In the genomic region with DNA sequence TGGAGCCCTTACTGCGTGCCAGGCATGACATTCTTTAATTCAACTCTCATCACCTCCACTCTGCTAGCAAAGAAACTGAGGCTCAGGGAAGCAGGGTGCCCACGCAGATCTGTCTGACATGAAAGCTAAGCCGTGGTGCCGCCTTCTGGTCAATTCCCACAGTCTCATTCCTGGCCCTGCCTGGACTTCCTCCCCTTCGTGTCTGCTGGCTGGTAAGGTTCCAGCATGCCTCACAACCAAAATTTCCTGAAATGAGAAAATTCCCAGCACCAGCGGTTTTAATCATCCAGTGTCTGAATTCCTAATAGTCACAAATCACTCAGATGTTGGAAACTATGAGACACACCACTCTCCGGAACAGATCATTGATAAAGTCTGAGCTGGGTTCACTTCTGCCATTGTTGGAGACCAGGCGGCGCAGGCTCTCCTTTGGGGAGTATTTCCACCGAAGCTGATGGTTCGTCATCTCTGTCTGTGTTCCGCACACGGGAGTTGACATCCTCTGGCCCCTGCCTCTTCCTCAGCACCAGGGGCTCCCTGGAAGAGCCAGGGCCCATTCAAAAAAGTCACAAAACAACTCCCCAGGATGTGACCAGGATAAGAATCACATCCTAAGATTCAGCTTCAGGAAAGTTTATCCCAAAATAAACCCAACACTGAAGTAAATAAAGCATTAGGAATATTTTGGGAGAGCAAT, we compare ENCODE assay signal across 18 cellular contexts.
A peak's percentile ranks its signal among the peaks of the same experiment; 100 is the strongest.
DNase-seq lines count a peak whose midpoint lies in the region; ATAC-seq, FAIRE-seq and TF ChIP-seq lines count a peak whose summit lies in the region.
"Had no signal": no experiment of that assay in that cellular context is flagged by ENCODE, and none has a peak within 500 bp of the region (broad histone marks: within the 10 kb centered on the region; RNA-seq: fewer than 3 reads in every experiment).

No MANE protein-coding gene starts in this region.

- H3K27me3 Mint-ChIP-seq in astrocyte (ENCODE audit: low read depth, unreplicated experiment): peaks cover 14% of the 10 kb centered on the region
- no peaks in the 10 kb centered on the region for H3K27me3 Mint-ChIP-seq in activated naive CD8-positive, alpha-beta T cell treated with anti-CD3 and anti-CD28 coated beads, Interleukin-2, amount 50 U/mL, for 24 hours
- H3K27me3 Mint-ChIP-seq in Calu3 (ENCODE audit: unreplicated experiment): no peaks in the 10 kb centered on the region

- H3K4me1 Mint-ChIP-seq in astrocyte (ENCODE audit: low read depth, unreplicated experiment) (peaks cover 3% of the 10 kb centered on the region), Calu3 (ENCODE audit: low read depth, unreplicated experiment) (peaks cover 34% of the 10 kb centered on the region)
- H3K4me1 Mint-ChIP-seq in activated naive CD8-positive, alpha-beta T cell treated with anti-CD3 and anti-CD28 coated beads, Interleukin-2, amount 50 U/mL, for 24 hours: no peaks in the 10 kb centered on the region
- H3K4me1 Mint-ChIP-seq: natural killer cell had no signal

- H3K4me3 ChIP-seq in astrocyte (ENCODE audit: insufficient read depth, low read depth, low read length) (no peak overlapping the region), heart right ventricle (no peak overlapping the region), osteoblast (ENCODE audit: insufficient read depth, low read length) (no peak overlapping the region)
- H3K4me3 ChIP-seq: coronary artery had no signal

- no peak overlapping the region for H3K27ac Mint-ChIP-seq in astrocyte (ENCODE audit: unreplicated experiment)
- H3K27ac Mint-ChIP-seq in activated naive CD8-positive, alpha-beta T cell treated with anti-CD3 and anti-CD28 coated beads, Interleukin-2, amount 50 U/mL, for 24 hours: no peak overlapping the region
- no peak overlapping the region for H3K27ac Mint-ChIP-seq in Calu3 (ENCODE audit: unreplicated experiment)
- H3K27ac Mint-ChIP-seq: natural killer cell had no signal

- H3K9me3 Mint-ChIP-seq in astrocyte (ENCODE audit: unreplicated experiment) (peaks cover 5% of the 10 kb centered on the region), Calu3 (ENCODE audit: low read depth, unreplicated experiment) (no peaks in the 10 kb centered on the region)
- no peaks in the 10 kb centered on the region for H3K9me3 Mint-ChIP-seq in activated naive CD8-positive, alpha-beta T cell treated with anti-CD3 and anti-CD28 coated beads, Interleukin-2, amount 50 U/mL, for 24 hours
- H3K9me3 Mint-ChIP-seq: natural killer cell had no signal

- H3K4me3 Mint-ChIP-seq in astrocyte (ENCODE audit: unreplicated experiment) (no peak overlapping the region), Calu3 (ENCODE audit: low read depth, unreplicated experiment) (no peak overlapping the region)
- no peak overlapping the region for H3K4me3 Mint-ChIP-seq in activated naive CD8-positive, alpha-beta T cell treated with anti-CD3 and anti-CD28 coated beads, Interleukin-2, amount 50 U/mL, for 24 hours
- H3K4me3 Mint-ChIP-seq: natural killer cell had no signal

- no TSS peak for BruUV-seq in Calu3 (replicated peaks; lab: Mats Ljungman, UMichigan)

- H3K27me3 ChIP-seq in astrocyte (ENCODE audit: insufficient read depth, low read length) (no peaks in the 10 kb centered on the region), heart right ventricle (no peaks in the 10 kb centered on the region), osteoblast (ENCODE audit: insufficient read depth, low read length) (no peaks in the 10 kb centered on the region)

- intact Hi-C loops in heart right ventricle (cut with DNase I): loop anchor here in 5 of 10 donors (2.0 to 10.0 kb wide), 7 partner anchors 46 to 937 kb away; partner anchors contain the start of gene PLPP3 (in 2 of the 5)
- intact Hi-C loops in Calu3 (cut with micrococcal nuclease; ENCODE audit: unreplicated experiment): loop anchor here (5.0 to 10.0 kb wide), 2 partner anchors 106 to 293 kb away; no protein-coding TSS in a partner anchor

- CTCF ChIA-PET in Calu3 (lab: Charles Lee): interaction anchor here (1.0 kb wide), 1 partner anchor 9 kb away, joined by 3 read pairs; no protein-coding TSS in a partner anchor

- ATAC-seq in heart right ventricle (peak; percentile 72 to 91 (median 81)), GM19035 (IDR thresholded peaks at IDR 0.05; ENCODE audit: unreplicated experiment) (no peak)
- ATAC-seq in activated naive CD8-positive, alpha-beta T cell treated with anti-CD3 and anti-CD28 coated beads, Interleukin-2, amount 50 U/mL, for 24 hours: no peak
- ATAC-seq: natural killer cell, Panc1 had no signal

- H3K36me3 ChIP-seq in astrocyte (ENCODE audit: insufficient read depth, low read length) (no peaks in the 10 kb centered on the region), heart right ventricle (no peaks in the 10 kb centered on the region), osteoblast (ENCODE audit: insufficient read depth, low read length) (no peaks in the 10 kb centered on the region)

- H3K9me3 ChIP-seq in astrocyte (ENCODE audit: insufficient read depth, low read depth, low read length): no peaks in the 10 kb centered on the region
- H3K9me3 ChIP-seq in heart right ventricle: no peaks in the 10 kb centered on the region
- H3K9me3 ChIP-seq in osteoblast (ENCODE audit: low read depth, low read length): no peaks in the 10 kb centered on the region

- DNase-seq in AG08395 (ENCODE audit: low spot score) (peak; percentile 78), astrocyte (ENCODE audit: low read depth) (peak; percentile 68), heart right ventricle (peak; percentile 40 to 71), osteoblast (ENCODE audit: insufficient read length, low spot score, missing footprints) (peak; percentile 69), Calu3 (no peak), UCSD-AML1 (lab: John Stamatoyannopoulos, UW; ENCODE audit: unreplicated experiment) (no peak)
- DNase-seq in activated naive CD8-positive, alpha-beta T cell treated with anti-CD3 and anti-CD28 coated beads, Interleukin-2, amount 50 U/mL, for 24 hours: no peak
- DNase-seq: activated CD4-positive, CD25-positive, alpha-beta regulatory T cell treated with anti-CD3 and anti-CD28 coated beads, Interleukin-2, amount 50 U/mL, for 72 hours; activated T-cell treated with anti-CD3 and anti-CD28 coated beads, Interleukin-2, amount 50 U/mL, for 1 hour; natural killer cell; NCI-H146; NCI-H510A treated with DMSO at 0.1 percent for 48 hours; stimulated activated naive CD4-positive, alpha-beta T cell treated with Interleukin-2 at 50 U/mL for 16 hours; T-helper 1 cell had no signal

- TF ChIP-seq CTCF in astrocyte (IDR thresholded peaks at IDR 0.05; ENCODE audit: insufficient read depth, low read depth, low read length): no peak
- TF ChIP-seq CTCF in heart right ventricle (IDR thresholded peaks at IDR 0.05): peak in 7 of 9 donors; percentile 22 to 66 (median 51)
- peak; percentile 36 for TF ChIP-seq CTCF in osteoblast (IDR thresholded peaks at IDR 0.05; ENCODE audit: extremely low read depth, low read depth, low read length)
- no peak for TF ChIP-seq CTCF in Calu3 (IDR thresholded peaks at IDR 0.05; ENCODE audit: unreplicated experiment)

- H3K36me3 Mint-ChIP-seq in astrocyte (ENCODE audit: low read depth, unreplicated experiment) (peaks cover 3% of the 10 kb centered on the region), Calu3 (ENCODE audit: insufficient read depth, unreplicated experiment) (peaks cover 3% of the 10 kb centered on the region)
- no peaks in the 10 kb centered on the region for H3K36me3 Mint-ChIP-seq in activated naive CD8-positive, alpha-beta T cell treated with anti-CD3 and anti-CD28 coated beads, Interleukin-2, amount 50 U/mL, for 24 hours (ENCODE audit: low read depth)
- H3K36me3 Mint-ChIP-seq: natural killer cell had no signal

- H3K4me1 ChIP-seq in astrocyte (ENCODE audit: insufficient read depth, low read length) (peaks cover 5% of the 10 kb centered on the region), heart right ventricle (peaks cover 0 to 59% (median 9%) of the 10 kb centered on the region in 9 donors), osteoblast (ENCODE audit: insufficient read depth, low read length) (peaks cover 13% of the 10 kb centered on the region)

- no peaks in the 10 kb centered on the region for H3K79me2 ChIP-seq in astrocyte (ENCODE audit: insufficient read depth, low read length)
- no peaks in the 10 kb centered on the region for H3K79me2 ChIP-seq in osteoblast (ENCODE audit: insufficient read depth, low read length)

- H3K4me2 ChIP-seq in astrocyte (ENCODE audit: low read length): no peak overlapping the region
- no peak overlapping the region for H3K4me2 ChIP-seq in osteoblast (ENCODE audit: insufficient read depth, low read length)

- H2AFZ ChIP-seq in astrocyte (ENCODE audit: low read depth, low read length) (no peak overlapping the region), osteoblast (ENCODE audit: low read length) (peak overlapping the region; percentile 11)

- H3K9ac ChIP-seq in astrocyte (ENCODE audit: low read length): no peak overlapping the region

- 60 to 64% methylated on average over 13 of the region's 13 CpGs for WGBS in heart right ventricle, 2 donors

- no peak for FAIRE-seq in astrocyte (lab: Jason Lieb, UNC)
- FAIRE-seq: GM18507 had no signal

- H4K20me1 ChIP-seq in astrocyte (ENCODE audit: insufficient read depth, low read length): no peaks in the 10 kb centered on the region
- H4K20me1 ChIP-seq in osteoblast (ENCODE audit: insufficient read depth, low read length): no peaks in the 10 kb centered on the region

- H3K27ac ChIP-seq in astrocyte (ENCODE audit: low read depth, low read length): no peak overlapping the region
- peak overlapping the region in 9 of 10 donors; percentile 21 to 92 (median 75) for H3K27ac ChIP-seq in heart right ventricle
- H3K27ac ChIP-seq in osteoblast (ENCODE audit: low read depth, low read length): peak overlapping the region; percentile 45

Comparison
In these comparisons a context has a peak if more than half of its experiments do, and no peak if none do; other contexts are left out.
1. DNase-seq: peak in AG08395 (single experiment), astrocyte (single experiment), heart right ventricle (2 of 2) and osteoblast (single experiment); none in activated naive CD8-positive, alpha-beta T cell treated with anti-CD3 and anti-CD28 coated beads, Interleukin-2, amount 50 U/mL, for 24 hours (single experiment), Calu3 (single experiment) and UCSD-AML1 (single experiment).
2. CTCF ChIP-seq: peak in heart right ventricle (7 of 9) and osteoblast (single experiment); none in astrocyte (single experiment) and Calu3 (single experiment).
3. ATAC-seq: peak in heart right ventricle (8 of 8); none in activated naive CD8-positive, alpha-beta T cell treated with anti-CD3 and anti-CD28 coated beads, Interleukin-2, amount 50 U/mL, for 24 hours (single experiment) and GM19035 (single experiment).